Comparison of ENCODE assay signal across 19 cellular contexts in the genomic region with DNA sequence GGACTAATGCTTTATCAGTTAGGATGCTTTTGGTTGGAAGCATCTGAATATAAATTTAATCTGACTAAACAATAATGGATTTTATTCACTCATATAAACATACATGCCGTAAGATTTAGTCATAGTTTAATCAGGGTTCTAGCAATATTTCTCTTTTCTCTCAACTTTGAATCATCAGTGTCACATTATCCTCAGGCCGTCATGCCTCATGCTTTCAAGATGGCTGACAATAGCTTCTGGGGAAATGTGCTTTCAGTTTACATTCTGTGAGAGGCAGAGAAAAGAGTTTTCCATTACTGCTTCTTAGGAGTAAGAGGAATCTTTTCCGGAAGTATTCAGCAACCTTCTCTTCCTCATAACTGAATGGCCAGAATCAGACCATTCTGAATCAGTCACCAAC.
DNase-seq lines count a peak whose midpoint lies in the region; TF ChIP-seq lines count a peak whose summit lies in the region.
"Had no signal": no experiment of that assay in that cellular context is flagged by ENCODE, and none has a peak within 500 bp of the region (broad histone marks: within the 10 kb centered on the region; RNA-seq: fewer than 3 reads in every experiment).

No MANE protein-coding gene starts in this region.

- H3K9me3 Mint-ChIP-seq in chondrocyte (ENCODE audit: low read depth) (no peaks in the 10 kb centered on the region), immature natural killer cell (peaks cover 0 to 18% (median 4%) of the 10 kb centered on the region in 6 donors)
- H3K9me3 Mint-ChIP-seq: activated T-helper 2 cell treated with anti-CD3 and anti-CD28 coated beads, Interferon-gamma antibody, Interleukin-2, Interleukin-4, amounts not matched to agents 10 μg/mL and 5 μg/mL and 100 μg/mL, durations not matched to agents 14 hours and 24 hours and 36 hours had no signal

- no peaks in the 10 kb centered on the region for H3K36me3 ChIP-seq in Loucy (ENCODE audit: insufficient read depth, low read length)
- H3K36me3 ChIP-seq: left lung, thyroid gland had no signal

- no peaks in the 10 kb centered on the region for H3K79me2 ChIP-seq in Loucy (ENCODE audit: insufficient read depth, low read length)

- H3F3A ChIP-seq in Loucy (ENCODE audit: low read depth): no peaks in the 10 kb centered on the region

- intact Hi-C loops in cardiac septum (cut with DNase I): no loop called here

- 0 out of 2 replicates have a peak overlapping the region, but pooled peaks have one; percentile 50 for H2AFZ ChIP-seq in Loucy (ENCODE audit: low read length)

- H3K27me3 Mint-ChIP-seq in chondrocyte (ENCODE audit: low read depth): no peaks in the 10 kb centered on the region
- no peaks in the 10 kb centered on the region for H3K27me3 Mint-ChIP-seq in immature natural killer cell (ENCODE audit: low read depth in 3 of 3)
- H3K27me3 Mint-ChIP-seq: B cell, naive B cell had no signal

- TF ChIP-seq CTCF in Loucy (conservative IDR thresholded peaks at IDR 0.05; ENCODE audit: low read length) (no peak), chondrocyte (IDR thresholded peaks at IDR 0.05) (no peak)

- H3K27ac Mint-ChIP-seq in chondrocyte (ENCODE audit: unreplicated experiment) (peak overlapping the region; percentile 20), immature natural killer cell (no peak overlapping the region)
- H3K27ac Mint-ChIP-seq: activated T-helper 2 cell treated with anti-CD3 and anti-CD28 coated beads, Interferon-gamma antibody, Interleukin-2, Interleukin-4, amounts not matched to agents 10 μg/mL and 5 μg/mL and 100 μg/mL, durations not matched to agents 14 hours and 24 hours and 36 hours; B cell; naive B cell had no signal

- H4K20me1 ChIP-seq in Loucy (ENCODE audit: insufficient read depth, low read length, poor library complexity, severe bottlenecking): no peaks in the 10 kb centered on the region

- H3K27me3 ChIP-seq in Loucy (ENCODE audit: insufficient read depth, low read length, poor library complexity, severe bottlenecking): no peaks in the 10 kb centered on the region
- H3K27me3 ChIP-seq: left lung, thyroid gland had no signal

- H3K9me3 ChIP-seq in Loucy (ENCODE audit: insufficient read depth, low read depth, low read length): no peaks in the 10 kb centered on the region
- H3K9me3 ChIP-seq: left lung, thyroid gland had no signal

- H3K9ac ChIP-seq in Loucy (ENCODE audit: low read depth, low read length, poor library complexity, severe bottlenecking): no peak overlapping the region

- H3K4me2 ChIP-seq in Loucy (ENCODE audit: low read depth, low read length, poor library complexity, severe bottlenecking): no peak overlapping the region

- H3K9me2 ChIP-seq in Loucy (replicated peaks; ENCODE audit: low read depth, low read length): no peaks in the 10 kb centered on the region

- H3K36me3 Mint-ChIP-seq in chondrocyte (ENCODE audit: low read depth) (no peaks in the 10 kb centered on the region), immature natural killer cell (no peaks in the 10 kb centered on the region)
- H3K36me3 Mint-ChIP-seq: naive B cell had no signal

- H3K4me3 ChIP-seq in Loucy (ENCODE audit: low read length, poor library complexity, severe bottlenecking): no peak overlapping the region
- H3K4me3 ChIP-seq: GM12878, left lung, thyroid gland had no signal

- H3K4me3 Mint-ChIP-seq in chondrocyte (ENCODE audit: unreplicated experiment) (no peak overlapping the region), immature natural killer cell (no peak overlapping the region)
- H3K4me3 Mint-ChIP-seq: B cell, naive B cell had no signal

- DNase-seq in AG20443 (ENCODE audit: low spot score) (peak; percentile 35), chondrocyte (ENCODE audit: low spot score) (no peak), kidney tubule cell (ENCODE audit: low spot score) (peak; percentile 63), immature natural killer cell (no peak), cardiac septum (ENCODE audit: low spot score) (no peak)
- DNase-seq in activated CD8-positive, alpha-beta memory T cell treated with anti-CD3 and anti-CD28 coated beads, Interleukin-2, amount 50 U/mL, for 4 hours: no peak
- no peak for DNase-seq in stimulated activated naive CD4-positive, alpha-beta T cell treated with Interleukin-2 at 50 U/mL for 16 hours (lab: John Stamatoyannopoulos, UW)
- DNase-seq: KG1; left lung; naive B cell; NCI-H1930; NCI-H526; stimulated activated CD4-positive, alpha-beta T cell treated with anti-CD3 and anti-CD28 coated beads, Interleukin-2, amount 100 ng/mL, for 24 hours; stimulated activated CD8-positive, alpha-beta memory T cell treated with anti-CD3 and anti-CD28 coated beads, Interleukin-4, amount 100 ng/mL, for 48 hours; thyroid gland had no signal

- H3K4me1 ChIP-seq in Loucy (ENCODE audit: insufficient read depth, low read length, poor library complexity, severe bottlenecking): no peaks in the 10 kb centered on the region
- H3K4me1 ChIP-seq: left lung had no signal

- H3K4me1 Mint-ChIP-seq in chondrocyte (ENCODE audit: low read depth) (peaks cover 12% of the 10 kb centered on the region), immature natural killer cell (no peaks in the 10 kb centered on the region)
- H3K4me1 Mint-ChIP-seq: B cell, naive B cell had no signal

Comparison
In these comparisons a context has a peak if more than half of its experiments do, and no peak if none do; other contexts are left out.
1. DNase-seq: peak in AG20443 (single experiment) and kidney tubule cell (single experiment); none in chondrocyte (single experiment), immature natural killer cell (0 of 3), cardiac septum (single experiment), activated CD8-positive, alpha-beta memory T cell treated with anti-CD3 and anti-CD28 coated beads, Interleukin-2, amount 50 U/mL, for 4 hours (single experiment) and stimulated activated naive CD4-positive, alpha-beta T cell treated with Interleukin-2 at 50 U/mL for 16 hours (single experiment).